9 cellular contexts compared by ENCODE assay signal in genomic region chr2:186460465-186460864, GRCh38. TPM values are rescaled to one million over a fixed set of nuclear protein-coding genes. Genes with fewer than 3 reads are reported as not detected.
DNase-seq lines count a peak whose midpoint lies in the region; ATAC-seq, FAIRE-seq and TF ChIP-seq lines count a peak whose summit lies in the region.
"Had no signal": no experiment of that assay in that cellular context is flagged by ENCODE, and none has a peak within 500 bp of the region (broad histone marks: within the 10 kb centered on the region; RNA-seq: fewer than 3 reads in every experiment).

No MANE protein-coding gene starts in this region.

- CTCF ChIA-PET in endothelial cell of umbilical vein (lab: Charles Lee) = interaction anchor here (0.6 to 2.3 kb wide), 10 partner anchors 11 to 1849 kb away, joined by 3 to 29 read pairs (median 4); partner anchors contain the start of genes FSIP2 and ZC3H15

- H3K4me1 ChIP-seq in endothelial cell of umbilical vein (ENCODE audit: control insufficient read depth, extremely low read depth, insufficient read depth, low read length) (no peaks in the 10 kb centered on the region), thyroid gland (no peaks in the 10 kb centered on the region)

- no peak overlapping the region for H3K4me2 ChIP-seq in endothelial cell of umbilical vein (ENCODE audit: insufficient read depth, low read length)

- ATAC-seq in esophagus mucosa = no peak

- BruUV-seq in endothelial cell of umbilical vein (replicated peaks; lab: Mats Ljungman, UMichigan) = no TSS peak

- in situ Hi-C loops in GM13977 (cut with MboI; ENCODE audit: low pct_unique_long_range_greater_than_20kb, low sequenced_read_pairs, unreplicated experiment) = loop anchor here (25.0 kb wide), 1 partner anchor 823 kb away; no protein-coding TSS in a partner anchor

- dilution Hi-C loops in endothelial cell of umbilical vein (cut with MboI; ENCODE audit: extremely low pct_ligation_motif_present, low sequenced_read_pairs) = no loop called here

- H3K27ac ChIP-seq in endothelial cell of umbilical vein (ENCODE audit: insufficient read depth, low read depth, low read length) = no peak overlapping the region
- H3K27ac ChIP-seq in thyroid gland = no peak overlapping the region

- TF ChIP-seq POLR2A in endothelial cell of umbilical vein (IDR thresholded peaks at IDR 0.05; ENCODE audit: low read depth, low read length) (no peak), thyroid gland (IDR thresholded peaks at IDR 0.05) (no peak)

- H3K36me3 ChIP-seq in endothelial cell of umbilical vein (ENCODE audit: control insufficient read depth in 2 of 2, extremely low read depth in 1 of 2, insufficient read depth in 2 of 2, low read length in 2 of 2) (no peaks in the 10 kb centered on the region), thyroid gland (peaks cover 0 to 3% of the 10 kb centered on the region in 2 donors)

- TF ChIP-seq CTCF in GM13977 (IDR thresholded peaks at IDR 0.05; ENCODE audit: extremely low read depth, insufficient read depth, missing control alignments) (peak; percentile 56), endothelial cell of umbilical vein (IDR thresholded peaks at IDR 0.05; ENCODE audit: extremely low read depth in 1 of 2, insufficient read depth in 1 of 2, low read depth in 1 of 2, low read length in 2 of 2) (peak; percentile 8 to 39), thyroid gland (IDR thresholded peaks at IDR 0.05) (peak in 3 of 6 experiments; percentile 23 to 35 (median 34))

- no peaks in the 10 kb centered on the region for H3K9me3 ChIP-seq in endothelial cell of umbilical vein (replicated peaks; ENCODE audit: control insufficient read depth, insufficient read depth, low read length)
- no peaks in the 10 kb centered on the region for H3K9me3 ChIP-seq in thyroid gland

- no peak for FAIRE-seq in endothelial cell of umbilical vein (lab: Jason Lieb, UNC)

- WGBS in thyroid gland, 2 donors = 37 to 38% methylated on average over 1 of the region's 1 CpG

- intact Hi-C loops in endothelial cell of umbilical vein (cut with micrococcal nuclease) = loop anchor here (5.0 kb wide), 1 partner anchor 203 kb away; no protein-coding TSS in a partner anchor
- intact Hi-C loops in thyroid gland (cut with DNase I) = no loop called here

- POLR2A ChIA-PET in endothelial cell of umbilical vein (lab: Charles Lee) = no interaction called here

- no peaks in the 10 kb centered on the region for H3K9me1 ChIP-seq in endothelial cell of umbilical vein (replicated peaks; ENCODE audit: control insufficient read depth, extremely low read depth, insufficient read depth, low read length)

- H3K9ac ChIP-seq in endothelial cell of umbilical vein (replicated peaks; ENCODE audit: extremely low read depth, insufficient read depth, low read length) = no peak overlapping the region

- no peaks in the 10 kb centered on the region for H4K20me1 ChIP-seq in endothelial cell of umbilical vein (replicated peaks; ENCODE audit: control insufficient read depth, extremely low read depth, insufficient read depth, low read length)

- H3K4me3 ChIP-seq in endothelial cell of umbilical vein (replicated peaks in 1 of 3; ENCODE audit: insufficient read depth in 1 of 3, low read depth in 1 of 3, low read length in 3 of 3) (no peak overlapping the region), thyroid gland (replicated peaks in 1 of 3) (no peak overlapping the region)

- DNase-seq in GM13977 (ENCODE audit: low spot score) = no peak
- DNase-seq in HCEC 1CT = peak; percentile 23
- peak; percentile 4 for DNase-seq in NCI-H2171 (lab: John Stamatoyannopoulos, UW)
- peak; percentile 39 for DNase-seq in endothelial cell of umbilical vein (ENCODE audit: low read depth, low spot score)
- DNase-seq in T1000 (lab: John Stamatoyannopoulos, UW) = no peak
- DNase-seq in thyroid gland = no peak
- DNase-seq in globus pallidus (ENCODE audit: low spot score) = no peak
- DNase-seq: activated B cell treated with CpG ODN at 0.5 μM for 24 hours had no signal

- no peak overlapping the region for H2AFZ ChIP-seq in endothelial cell of umbilical vein (ENCODE audit: low read depth, low read length)

- H3K27me3 ChIP-seq in endothelial cell of umbilical vein (ENCODE audit: control insufficient read depth in 2 of 2, insufficient read depth in 2 of 2, low read length in 2 of 2) (no peaks in the 10 kb centered on the region), thyroid gland (no peaks in the 10 kb centered on the region)

- H3K79me2 ChIP-seq in endothelial cell of umbilical vein (ENCODE audit: control insufficient read depth, insufficient read depth, low read length) = no peaks in the 10 kb centered on the region

TF ChIP-seq in endothelial cell of umbilical vein, 7 proteins besides CTCF, POLR2A, EP300 and RAD21:
- TF ChIP-seq GATA2 (IDR thresholded peaks at IDR 0.05; ENCODE audit: insufficient read depth, insufficient read length, low read depth, low read length) = no peak
- no peak for TF ChIP-seq MAX (IDR thresholded peaks at IDR 0.05; ENCODE audit: insufficient read depth, insufficient read length)
- TF ChIP-seq POLR2AphosphoS5 (IDR thresholded peaks at IDR 0.05; ENCODE audit: insufficient read depth, low read depth, low read length) = no peak
- TF ChIP-seq EZH2 (IDR thresholded peaks at IDR 0.05; ENCODE audit: borderline replicate concordance, low read depth, low read length, severe bottlenecking) = no peak

RNA-seq across cellular contexts. Expression of gene ZC3H15, which starts 25.6 kb away (rescaled TPM):
- total RNA-seq in endothelial cell of umbilical vein = 64.5 and 65.1 TPM in 2 replicates
- polyA plus RNA-seq in endothelial cell of umbilical vein = 15.8 and 24.1 TPM in 2 replicates
- polyA plus RNA-seq in endothelial cell of umbilical vein (2011; cell fraction: cytosol; rRNA removed) = 50.5 and 52.6 TPM in 2 replicates
- 61.2 and 80.0 TPM in 2 replicates for polyA plus RNA-seq in endothelial cell of umbilical vein (2011; cell fraction: nucleus; rRNA removed)
- 70.9 and 112 TPM in 2 replicates for polyA plus RNA-seq in endothelial cell of umbilical vein (2012)
- polyA minus RNA-seq in endothelial cell of umbilical vein = 17.1 and 19.2 TPM in 2 replicates
- polyA minus RNA-seq in endothelial cell of umbilical vein (2011; cell fraction: cytosol; rRNA and poly(A)+ RNA removed) = 54.8 TPM
- 31.2 and 52.2 TPM in 2 replicates for polyA minus RNA-seq in endothelial cell of umbilical vein (2011; cell fraction: nucleus; rRNA and poly(A)+ RNA removed)
- 10 to 100 TPM; 56.1 to 74.8 (median 67.5) TPM for total RNA-seq in thyroid gland
- 37.2 TPM for total RNA-seq in esophagus mucosa

Comparison
In these comparisons a context has a peak if more than half of its experiments do, and no peak if none do; other contexts are left out.
1. DNase-seq: peak in HCEC 1CT (single experiment), NCI-H2171 (single experiment) and endothelial cell of umbilical vein (single experiment); none in GM13977 (single experiment), T1000 (single experiment), thyroid gland (0 of 2) and globus pallidus (single experiment).